8 cellular contexts compared by ENCODE assay signal in genomic region chr7:41940760-41941343, GRCh38.
DNase-seq lines count a peak whose midpoint lies in the region; ATAC-seq and TF ChIP-seq lines count a peak whose summit lies in the region.

No MANE protein-coding gene starts in this region.

- H3K27ac ChIP-seq in colonic mucosa (no peak overlapping the region), right lobe of liver (no peak overlapping the region)

- ATAC-seq in GM18868 (IDR thresholded peaks at IDR 0.05; ENCODE audit: unreplicated experiment) (peak; percentile 79), HG03045 (IDR thresholded peaks at IDR 0.05; ENCODE audit: unreplicated experiment) (peak; percentile 88), right lobe of liver (peak; percentile 71 to 79 (median 72))

- DNase-seq in Ammon's horn (ENCODE audit: low spot score), result peak; percentile 93
- peak; percentile 66 for DNase-seq in NCI-H2171 treated with DMSO at 0.1 percent for 48 hours (lab: John Stamatoyannopoulos, UW)
- peak in 3 of 4 experiments; percentile 3 to 5 (median 5) for DNase-seq in activated CD4-positive, CD25-positive, alpha-beta regulatory T cell (lab: John Stamatoyannopoulos, UW)
- peak; percentile 69 for DNase-seq in colonic mucosa
- peak; percentile 53 to 69 (median 60) for DNase-seq in right lobe of liver
- peak; percentile 16 for DNase-seq in stimulated activated CD8-positive, alpha-beta memory T cell treated with anti-CD3 and anti-CD28 coated beads, Interleukin-12 subunit alpha, Interleukin-12 subunit beta, amount 100 ng/mL, for 24 hours (ENCODE audit: extremely low read depth)

- H3K4me3 ChIP-seq in colonic mucosa (no peak overlapping the region), right lobe of liver (no peak overlapping the region)

- H3K4me1 ChIP-seq in colonic mucosa, result peaks cover 7% of the 10 kb centered on the region
- peaks cover 0 to 14% (median 6%) of the 10 kb centered on the region in 4 donors for H3K4me1 ChIP-seq in right lobe of liver

- WGBS in right lobe of liver (ENCODE audit: insufficient coverage, low coverage, low lambda C conversion rate, missing lambda C conversion rate), result 12% methylated on average over 4 of the region's 6 CpGs

- H3K36me3 ChIP-seq in colonic mucosa, result no peaks in the 10 kb centered on the region
- no peaks in the 10 kb centered on the region for H3K36me3 ChIP-seq in right lobe of liver

- H3K27me3 ChIP-seq in colonic mucosa, result no peaks in the 10 kb centered on the region
- H3K27me3 ChIP-seq in right lobe of liver, result no peaks in the 10 kb centered on the region

- intact Hi-C loops in colonic mucosa (cut with DNase I) (loop anchor here (5.0 to 10.0 kb wide), 4 partner anchors 754 to 1314 kb away; no protein-coding TSS in a partner anchor), right lobe of liver (cut with DNase I) (no loop called here)

- H3K9me3 ChIP-seq in colonic mucosa (no peaks in the 10 kb centered on the region), right lobe of liver (no peaks in the 10 kb centered on the region)

- H3K9ac ChIP-seq in colonic mucosa (ENCODE audit: low read depth in 2 of 2, low read length in 2 of 2), result no peak overlapping the region

- no peak for TF ChIP-seq POLR2A in right lobe of liver (IDR thresholded peaks at IDR 0.05)

- TF ChIP-seq CTCF in colonic mucosa (IDR thresholded peaks at IDR 0.05) (peak; percentile 95), right lobe of liver (IDR thresholded peaks at IDR 0.05) (peak; percentile 90 to 94 (median 92))

Comparison
In these comparisons a context has a peak if more than half of its experiments do, and no peak if none do; other contexts are left out.
1. DNase-seq: peak in every context shown above with its lines; median percentile 93 in Ammon's horn; 69 in colonic mucosa; 66 in NCI-H2171 treated with DMSO at 0.1 percent for 48 hours; 60 in right lobe of liver; 16 in stimulated activated CD8-positive, alpha-beta memory T cell treated with anti-CD3 and anti-CD28 coated beads, Interleukin-12 subunit alpha, Interleukin-12 subunit beta, amount 100 ng/mL, for 24 hours; 5 in activated CD4-positive, CD25-positive, alpha-beta regulatory T cell.